In the genomic region with DNA sequence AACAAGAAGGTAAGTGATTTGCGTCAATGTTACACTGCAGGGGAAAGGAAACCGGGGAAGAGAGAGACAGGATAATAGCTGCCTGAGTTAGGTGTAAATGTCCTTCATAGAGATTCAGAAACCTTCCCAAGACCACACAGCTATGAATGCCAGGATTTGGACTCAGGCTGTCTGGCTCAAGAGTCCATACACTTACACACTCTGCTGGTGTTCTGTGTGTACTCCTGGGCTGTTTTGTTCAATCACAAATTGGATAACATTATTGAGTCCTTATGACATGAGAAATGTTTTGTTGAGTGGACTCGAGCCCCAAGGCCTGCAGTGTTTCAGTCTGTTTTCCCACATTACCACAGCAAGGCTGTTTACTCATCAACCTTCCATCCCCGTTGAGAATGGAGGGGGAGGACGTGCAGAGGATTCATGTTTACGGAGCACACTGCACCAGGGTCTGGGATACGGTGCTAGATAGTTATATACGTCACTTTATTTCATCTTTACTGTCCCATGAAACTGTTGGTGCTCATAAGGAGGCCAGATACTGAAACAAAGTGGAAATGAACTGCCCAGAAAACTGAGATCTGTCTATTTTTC, we compare ENCODE assay signal across 29 cellular contexts.
"Had no signal": no experiment of that assay in that cellular context is flagged by ENCODE, and none has a peak within 500 bp of the region (broad histone marks: within the 10 kb centered on the region; RNA-seq: fewer than 3 reads in every experiment).

No MANE protein-coding gene starts in this region.

- FAIRE-seq: frontal cortex had no signal

- H3K9me3 ChIP-seq: ascending aorta had no signal

- DNase-seq: activated CD4-positive, alpha-beta memory T cell treated with anti-CD3 and anti-CD28 coated beads for 36 hours; activated CD4-positive, alpha-beta T cell treated with anti-CD3 and anti-CD28 coated beads for 36 hours; activated CD4-positive, alpha-beta T cell treated with anti-CD3 and anti-CD28 coated beads, Interleukin-2, amount 10 ng/mL, durations not matched to agents 24 days and 14 days; activated CD4-positive, CD25-positive, alpha-beta regulatory T cell; activated CD4-positive, CD25-positive, alpha-beta regulatory T cell treated with anti-CD3 and anti-CD28 coated beads, Interleukin-2, amount 50 U/mL, for 72 hours; activated CD8-positive, alpha-beta memory T cell treated with anti-CD3 and anti-CD28 coated beads, Interleukin-2, amount 10 ng/mL, durations not matched to agents 7 days and 5 days; activated CD8-positive, alpha-beta memory T cell treated with anti-CD3 and anti-CD28 coated beads, Interleukin-2, amount 50 U/mL, for 4 hours; activated CD8-positive, alpha-beta T cell treated with anti-CD3 and anti-CD28 coated beads, Interleukin-2, amount 10 ng/mL, durations not matched to agents 7 days and 5 days; activated gamma-delta T cell; activated naive CD4-positive, alpha-beta T cell; activated naive CD4-positive, alpha-beta T cell treated with anti-CD3 and anti-CD28 coated beads, Interleukin-2, amount 10 ng/mL, durations not matched to agents 7 days and 5 days; activated naive CD8-positive, alpha-beta T cell treated with anti-CD3 and anti-CD28 coated beads, Interleukin-2, amount 10 ng/mL, durations not matched to agents 7 days and 5 days; activated T-cell treated with anti-CD3 and anti-CD28 coated beads, Interleukin-2, amount 50 U/mL, for 24 hours; activated T-cell treated with anti-CD3 and anti-CD28 coated beads, Interleukin-2, amount 50 U/mL, for 72 hours; dorsolateral prefrontal cortex; effector memory CD4-positive, alpha-beta T cell; endodermal cell; foreskin fibroblast; head of caudate nucleus; T-helper 2 cell had no signal

- H3K4me1 Mint-ChIP-seq: activated CD4-positive, alpha-beta T cell treated with anti-CD3 and anti-CD28 coated beads for 36 hours; activated CD4-positive, alpha-beta T cell treated with anti-CD3 and anti-CD28 coated beads, Interleukin-2, amount 10 ng/mL, durations not matched to agents 24 days and 14 days; activated CD8-positive, alpha-beta memory T cell treated with anti-CD3 and anti-CD28 coated beads, Interleukin-2, amount 10 ng/mL, durations not matched to agents 7 days and 5 days; activated naive CD4-positive, alpha-beta T cell treated with anti-CD3 and anti-CD28 coated beads, Interleukin-2, amount 10 ng/mL, durations not matched to agents 7 days and 5 days; activated naive CD8-positive, alpha-beta T cell treated with anti-CD3 and anti-CD28 coated beads, Interleukin-2, amount 10 ng/mL, durations not matched to agents 7 days and 5 days; brain; central memory CD8-positive, alpha-beta T cell; endodermal cell had no signal

- H3K27me3 Mint-ChIP-seq: activated CD4-positive, alpha-beta memory T cell treated with anti-CD3 and anti-CD28 coated beads for 36 hours; activated CD4-positive, alpha-beta T cell treated with anti-CD3 and anti-CD28 coated beads for 36 hours; activated CD4-positive, alpha-beta T cell treated with anti-CD3 and anti-CD28 coated beads, Interleukin-2, amount 10 ng/mL, durations not matched to agents 24 days and 14 days; activated CD8-positive, alpha-beta memory T cell treated with anti-CD3 and anti-CD28 coated beads, Interleukin-2, amount 10 ng/mL, durations not matched to agents 7 days and 5 days; activated naive CD4-positive, alpha-beta T cell treated with anti-CD3 and anti-CD28 coated beads, Interleukin-2, amount 10 ng/mL, durations not matched to agents 7 days and 5 days; activated naive CD8-positive, alpha-beta T cell treated with anti-CD3 and anti-CD28 coated beads, Interleukin-2, amount 10 ng/mL, durations not matched to agents 7 days and 5 days; activated T-cell treated with anti-CD3 and anti-CD28 coated beads, Interleukin-2, amount 50 U/mL, for 24 hours; central memory CD8-positive, alpha-beta T cell; dendritic cell treated with granulocyte-macrophage colony-stimulating factor and Interleukin-4, amounts not matched to agents 40 ng/mL and 50 ng/mL, for 4 days had no signal

- ATAC-seq: activated CD4-positive, alpha-beta T cell treated with anti-CD3 and anti-CD28 coated beads for 36 hours; activated CD8-positive, alpha-beta memory T cell treated with anti-CD3 and anti-CD28 coated beads, Interleukin-2, amount 10 ng/mL, durations not matched to agents 7 days and 5 days; activated CD8-positive, alpha-beta T cell treated with anti-CD3 and anti-CD28 coated beads, Interleukin-2, amount 10 ng/mL, durations not matched to agents 7 days and 5 days; activated naive CD4-positive, alpha-beta T cell treated with anti-CD3 and anti-CD28 coated beads, Interleukin-2, amount 50 U/mL, for 72 hours; activated T-cell treated with anti-CD3 and anti-CD28 coated beads, Interleukin-2, amount 50 U/mL, for 72 hours; esophagus mucosa had no signal

- H3K4me1 ChIP-seq: ascending aorta, breast epithelium had no signal

- H3K36me3 ChIP-seq: ascending aorta, breast epithelium had no signal

- H3K27me3 ChIP-seq: ascending aorta, breast epithelium, dorsolateral prefrontal cortex had no signal

- H3K36me3 Mint-ChIP-seq: activated CD4-positive, alpha-beta memory T cell treated with anti-CD3 and anti-CD28 coated beads for 36 hours; activated CD8-positive, alpha-beta memory T cell treated with anti-CD3 and anti-CD28 coated beads, Interleukin-2, amount 10 ng/mL, durations not matched to agents 7 days and 5 days; activated naive CD4-positive, alpha-beta T cell treated with anti-CD3 and anti-CD28 coated beads, Interleukin-2, amount 10 ng/mL, durations not matched to agents 7 days and 5 days; activated naive CD4-positive, alpha-beta T cell treated with anti-CD3 and anti-CD28 coated beads, Interleukin-2, amount 50 U/mL, for 72 hours; activated naive CD8-positive, alpha-beta T cell treated with anti-CD3 and anti-CD28 coated beads, Interleukin-2, amount 10 ng/mL, durations not matched to agents 7 days and 5 days; brain had no signal

- H3K4me3 ChIP-seq: ascending aorta, breast epithelium, coronary artery, dorsolateral prefrontal cortex had no signal

- H3K27ac Mint-ChIP-seq: activated CD4-positive, alpha-beta memory T cell treated with anti-CD3 and anti-CD28 coated beads for 36 hours; activated CD4-positive, alpha-beta T cell treated with anti-CD3 and anti-CD28 coated beads for 36 hours; activated CD4-positive, alpha-beta T cell treated with anti-CD3 and anti-CD28 coated beads, Interleukin-2, amount 10 ng/mL, durations not matched to agents 24 days and 14 days; activated CD8-positive, alpha-beta memory T cell treated with anti-CD3 and anti-CD28 coated beads, Interleukin-2, amount 10 ng/mL, durations not matched to agents 7 days and 5 days; activated CD8-positive, alpha-beta T cell treated with anti-CD3 and anti-CD28 coated beads, Interleukin-2, amount 10 ng/mL, durations not matched to agents 7 days and 5 days; activated naive CD4-positive, alpha-beta T cell treated with anti-CD3 and anti-CD28 coated beads, Interleukin-2, amount 10 ng/mL, durations not matched to agents 7 days and 5 days; activated naive CD4-positive, alpha-beta T cell treated with anti-CD3 and anti-CD28 coated beads, Interleukin-2, amount 50 U/mL, for 72 hours; activated naive CD8-positive, alpha-beta T cell treated with anti-CD3 and anti-CD28 coated beads, Interleukin-2, amount 10 ng/mL, durations not matched to agents 7 days and 5 days; activated T-cell treated with anti-CD3 and anti-CD28 coated beads, Interleukin-2, amount 50 U/mL, for 24 hours; activated T-cell treated with anti-CD3 and anti-CD28 coated beads, Interleukin-2, amount 50 U/mL, for 72 hours; brain; dendritic cell treated with granulocyte-macrophage colony-stimulating factor and Interleukin-4, amounts not matched to agents 40 ng/mL and 50 ng/mL, for 4 days; endodermal cell had no signal

- H3K27ac ChIP-seq: ascending aorta, breast epithelium, coronary artery, dorsolateral prefrontal cortex had no signal

- H3K4me3 Mint-ChIP-seq: activated CD4-positive, alpha-beta memory T cell treated with anti-CD3 and anti-CD28 coated beads for 36 hours; activated CD4-positive, alpha-beta T cell treated with anti-CD3 and anti-CD28 coated beads for 36 hours; activated CD4-positive, alpha-beta T cell treated with anti-CD3 and anti-CD28 coated beads, Interleukin-2, amount 10 ng/mL, durations not matched to agents 24 days and 14 days; activated CD8-positive, alpha-beta memory T cell treated with anti-CD3 and anti-CD28 coated beads, Interleukin-2, amount 10 ng/mL, durations not matched to agents 7 days and 5 days; activated CD8-positive, alpha-beta T cell treated with anti-CD3 and anti-CD28 coated beads, Interleukin-2, amount 10 ng/mL, durations not matched to agents 7 days and 5 days; activated naive CD4-positive, alpha-beta T cell treated with anti-CD3 and anti-CD28 coated beads, Interleukin-2, amount 10 ng/mL, durations not matched to agents 7 days and 5 days; activated naive CD8-positive, alpha-beta T cell treated with anti-CD3 and anti-CD28 coated beads, Interleukin-2, amount 10 ng/mL, durations not matched to agents 7 days and 5 days; activated T-cell treated with anti-CD3 and anti-CD28 coated beads, Interleukin-2, amount 50 U/mL, for 24 hours; activated T-cell treated with anti-CD3 and anti-CD28 coated beads, Interleukin-2, amount 50 U/mL, for 72 hours; brain; central memory CD8-positive, alpha-beta T cell; dendritic cell treated with granulocyte-macrophage colony-stimulating factor and Interleukin-4, amounts not matched to agents 40 ng/mL and 50 ng/mL, for 4 days; endodermal cell had no signal
